ENCODE assay signal across 9 cellular contexts in genomic region chr1:21436488-21437340, GRCh38. TPM values are rescaled to one million over a fixed set of nuclear protein-coding genes. Genes with fewer than 3 reads are reported as not detected.
A peak's percentile ranks its signal among the peaks of the same experiment; 100 is the strongest.
DNase-seq lines count a peak whose midpoint lies in the region; ATAC-seq and TF ChIP-seq lines count a peak whose summit lies in the region.
"Had no signal": no experiment of that assay in that cellular context is flagged by ENCODE, and none has a peak within 500 bp of the region (broad histone marks: within the 10 kb centered on the region; RNA-seq: fewer than 3 reads in every experiment).

No MANE protein-coding gene starts in this region.

- CTCF ChIA-PET in BJ (lab: Yijun Ruan, JAX): interaction anchor here (0.9 to 1.1 kb wide), 2 partner anchors 56 to 74 kb away, joined by 4 read pairs; no protein-coding TSS in a partner anchor

- H3K27ac Mint-ChIP-seq in nephron progenitor cell: peak overlapping the region; percentile 86

- H3K4me3 ChIP-seq in BJ (ENCODE audit: low read depth, low read length) (peak overlapping the region; percentile 26), fibroblast of mammary gland (ENCODE audit: control insufficient read depth, low read depth, low read length) (peak overlapping the region; percentile 61)
- H3K4me3 ChIP-seq: lung had no signal

- no peak for DNase-seq in BJ (ENCODE audit: low read depth)
- DNase-seq in NCI-H510A (lab: John Stamatoyannopoulos, UW): peak; percentile 50
- peak; percentile 26 for DNase-seq in fibroblast of mammary gland (ENCODE audit: low read depth)
- DNase-seq in nephron progenitor cell: peak; percentile 63
- no peak for DNase-seq in GDM1 (lab: John Stamatoyannopoulos, UW)
- no peak for DNase-seq in hepatic stellate cell (ENCODE audit: low spot score)
- no peak for DNase-seq in T-helper 9 cell

- H3K36me3 Mint-ChIP-seq in nephron progenitor cell (ENCODE audit: low read depth): no peaks in the 10 kb centered on the region

- POLR2A ChIA-PET in BJ (lab: Charles Lee): no interaction called here

- H3K27me3 ChIP-seq in BJ (ENCODE audit: control insufficient read depth, insufficient read depth, low read length): no peaks in the 10 kb centered on the region

- TF ChIP-seq CTCF in BJ (IDR thresholded peaks at IDR 0.05; ENCODE audit: insufficient read depth, low read depth, low read length) (no peak), fibroblast of mammary gland (conservative IDR thresholded peaks at IDR 0.05; ENCODE audit: control insufficient read depth, insufficient read depth, low read depth, low read length) (no peak), nephron progenitor cell (IDR thresholded peaks at IDR 0.05) (no peak)

- peak overlapping the region; percentile 75 for H3K4me3 Mint-ChIP-seq in nephron progenitor cell

- no peak for ATAC-seq in GM21529 (IDR thresholded peaks at IDR 0.05; ENCODE audit: unreplicated experiment)

- peaks cover 20% of the 10 kb centered on the region for H3K4me1 Mint-ChIP-seq in nephron progenitor cell

- no peaks in the 10 kb centered on the region for H3K36me3 ChIP-seq in BJ (ENCODE audit: control insufficient read depth, insufficient read depth, low read length)

- H3K27me3 Mint-ChIP-seq in nephron progenitor cell (ENCODE audit: low read depth, poor library complexity): peaks cover 49% of the 10 kb centered on the region

- no peaks in the 10 kb centered on the region for H3K9me3 Mint-ChIP-seq in nephron progenitor cell

RNA-seq across cellular contexts. Expression of gene NBPF3, which starts 3.2 kb away (rescaled TPM):
- 17.1 and 17.8 TPM in 2 replicates for polyA plus RNA-seq in BJ (2011; rRNA removed)
- 15.7 and 17.6 TPM in 2 replicates for polyA minus RNA-seq in BJ (2011; rRNA and poly(A)+ RNA removed)

Comparison
In these comparisons a context has a peak if more than half of its experiments do, and no peak if none do; other contexts are left out.
1. DNase-seq: peak in NCI-H510A (single experiment), fibroblast of mammary gland (single experiment) and nephron progenitor cell (single experiment); none in BJ (single experiment), GDM1 (single experiment), hepatic stellate cell (single experiment) and T-helper 9 cell (single experiment).